In genomic region chr9:136399176-136400037, GRCh38 we compare ENCODE assay signal across 9 cellular contexts. TPM values are rescaled to one million over a fixed set of nuclear protein-coding genes. Genes with fewer than 3 reads are reported as not detected.
DNase-seq lines count a peak whose midpoint lies in the region; ATAC-seq and TF ChIP-seq lines count a peak whose summit lies in the region.
"Had no signal": no experiment of that assay in that cellular context is flagged by ENCODE, and none has a peak within 500 bp of the region (broad histone marks: within the 10 kb centered on the region; RNA-seq: fewer than 3 reads in every experiment).

No MANE protein-coding gene starts in this region.

- H3K4me3 ChIP-seq in right cardiac atrium (ENCODE audit: low read length) (peak overlapping the region; percentile 82), sigmoid colon (peak overlapping the region; percentile 70 to 99 (median 94))

- no peaks in the 10 kb centered on the region for H3K9me3 ChIP-seq in right cardiac atrium (ENCODE audit: control insufficient read depth, low read length)
- no peaks in the 10 kb centered on the region for H3K9me3 ChIP-seq in sigmoid colon

- H3K27ac ChIP-seq in right cardiac atrium (ENCODE audit: low read length) (no peak overlapping the region), sigmoid colon (peak overlapping the region; percentile 44 to 76 (median 65))

- H3K27me3 ChIP-seq in right cardiac atrium (ENCODE audit: control insufficient read depth, insufficient read depth), result no peaks in the 10 kb centered on the region
- H3K27me3 ChIP-seq in sigmoid colon, result no peaks in the 10 kb centered on the region

- intact Hi-C loops in right cardiac atrium (cut with DNase I) (loop anchor here in 2 of 4 donors (5.0 kb wide), 1 partner anchor 87 kb away; no protein-coding TSS in a partner anchor), sigmoid colon (cut with DNase I) (loop anchor here (1.0 kb wide), 2 partner anchors 36 to 60 kb away; partner anchors contain the start of gene DNLZ)

- no peak for TF ChIP-seq EP300 in sigmoid colon (IDR thresholded peaks at IDR 0.05)

- under 1% methylated on average over 67 of the region's 67 CpGs for WGBS in right cardiac atrium
- 1% methylated on average over 67 of the region's 67 CpGs for WGBS in sigmoid colon, 2 donors

- no peak for TF ChIP-seq POLR2A in sigmoid colon (IDR thresholded peaks at IDR 0.05)

- H3K4me1 ChIP-seq in right cardiac atrium (ENCODE audit: control insufficient read depth, insufficient read depth, low read length) (no peaks in the 10 kb centered on the region), sigmoid colon (peaks cover 0 to 29% (median 21%) of the 10 kb centered on the region in 4 donors)

- ATAC-seq in GM21619 (IDR thresholded peaks at IDR 0.05; ENCODE audit: unreplicated experiment) (peak; percentile 30), right cardiac atrium (peak; percentile 1 to 10), HG02840 (IDR thresholded peaks at IDR 0.05; ENCODE audit: low FRiP score, unreplicated experiment) (no peak)

- peaks cover 8 to 56% (median 18%) of the 10 kb centered on the region in 4 donors for H3K36me3 ChIP-seq in sigmoid colon

- peak; percentile 47 for DNase-seq in COLO668 (lab: John Stamatoyannopoulos, UW; ENCODE audit: unreplicated experiment)
- peak; percentile 8 for DNase-seq in NCI-H345 (lab: John Stamatoyannopoulos, UW)
- peak; percentile 20 for DNase-seq in activated gamma-delta T cell treated with Interleukin-2 at 50 U/mL for 16 hours
- peak in 1 of 3 donors; percentile 63 for DNase-seq in right cardiac atrium
- DNase-seq in sigmoid colon, result no peak
- DNase-seq in NCI-H2196 treated with DMSO at 0.1 percent for 48 hours (lab: John Stamatoyannopoulos, UW; ENCODE audit: unreplicated experiment), result no peak

- no peak for TF ChIP-seq CTCF in sigmoid colon (IDR thresholded peaks at IDR 0.05)

RNA-seq across cellular contexts. Expression of gene SNAPC4, which starts 0.6 kb away (rescaled TPM):
- 1 to 10 TPM; 3.2 to 4.4 (median 3.9) TPM for total RNA-seq in right cardiac atrium
- 3.7 TPM for polyA plus RNA-seq in right cardiac atrium
- 10 to 100 TPM in 1 of 4 donors, 1 to 10 TPM in 3; 2.6 to 10.8 (median 5.1) TPM for total RNA-seq in sigmoid colon
- 10 to 100 TPM in 1 of 3 donors, 1 to 10 TPM in 2; 1.4 to 10.4 (median 1.8) TPM for polyA plus RNA-seq in sigmoid colon

RNA-seq across cellular contexts. Expression of gene ENTR1, which starts 11.0 kb away (rescaled TPM):
- total RNA-seq in right cardiac atrium (10 to 100 TPM; 18.2 to 22.9 (median 20.1) TPM), sigmoid colon (10 to 100 TPM; 23.2 to 42.7 (median 32.9) TPM)
- polyA plus RNA-seq in right cardiac atrium (13.6 TPM), sigmoid colon (10 to 100 TPM; 16.2 to 47.2 (median 17.6) TPM)

RNA-seq across cellular contexts. Expression of gene PMPCA, which starts 11.1 kb away (rescaled TPM):
- total RNA-seq in right cardiac atrium (10 to 100 TPM; 50.8 to 58.5 (median 56.8) TPM), sigmoid colon (10 to 100 TPM; 22.9 to 28.5 (median 25.6) TPM)
- polyA plus RNA-seq in right cardiac atrium (63.4 TPM), sigmoid colon (10 to 100 TPM; 24.6 to 49.9 (median 30.3) TPM)

RNA-seq across cellular contexts. Expression of gene CARD9, which starts 25.9 kb away (rescaled TPM):
- total RNA-seq in right cardiac atrium (1 to 10 TPM in 2 of 4 donors, under 1 TPM in 2; 0.76 to 2.1 (median 1.0) TPM), sigmoid colon (1 to 10 TPM; 1.5 to 6.9 (median 2.3) TPM)
- polyA plus RNA-seq in right cardiac atrium (0.68 TPM), sigmoid colon (1 to 10 TPM; 1.8 to 3.0 (median 2.3) TPM)
- total RNA-seq: RPMI7951 had no signal

RNA-seq across cellular contexts. Expression of gene DNLZ, which starts 35.9 kb away (rescaled TPM):
- 10 to 100 TPM; 15.2 to 24.9 (median 22.2) TPM for total RNA-seq in right cardiac atrium
- 17.1 TPM for polyA plus RNA-seq in right cardiac atrium
- total RNA-seq in sigmoid colon, result 10 to 100 TPM; 19.7 to 41.9 (median 37.8) TPM
- polyA plus RNA-seq in sigmoid colon, result 10 to 100 TPM in 2 of 3 donors, 1 to 10 TPM in 1; 8.4 to 11.6 (median 10.2) TPM

Comparison
In these comparisons a context has a peak if more than half of its experiments do, and no peak if none do; other contexts are left out.
1. DNase-seq: peak in COLO668 (single experiment), NCI-H345 (single experiment) and activated gamma-delta T cell treated with Interleukin-2 at 50 U/mL for 16 hours (single experiment); none in sigmoid colon (single experiment) and NCI-H2196 treated with DMSO at 0.1 percent for 48 hours (single experiment).